16 cellular contexts compared by ENCODE assay signal in the genomic region with DNA sequence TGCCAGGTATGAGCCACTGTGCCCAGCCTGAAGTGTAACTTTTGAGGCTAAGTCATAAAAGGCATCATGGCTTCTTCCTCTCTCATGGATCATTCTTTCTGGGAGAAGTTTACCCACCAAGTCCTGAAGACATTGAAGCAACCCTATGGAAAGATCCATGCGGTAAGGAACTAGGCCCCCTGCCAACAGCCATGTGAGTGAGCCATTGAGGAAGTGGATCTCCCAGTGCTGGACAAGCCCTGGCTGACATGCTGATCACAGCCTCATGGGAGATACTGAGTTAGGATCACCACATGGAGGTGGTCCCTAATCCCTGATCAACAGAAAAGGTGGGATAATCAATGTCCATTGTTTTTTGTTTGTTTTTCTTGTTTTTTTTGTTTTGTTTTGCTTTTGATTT. TPM values are rescaled to one million over a fixed set of nuclear protein-coding genes. Genes with fewer than 3 reads are reported as not detected.
"Had no signal": no experiment of that assay in that cellular context is flagged by ENCODE, and none has a peak within 500 bp of the region (broad histone marks: within the 10 kb centered on the region; RNA-seq: fewer than 3 reads in every experiment).

No MANE protein-coding gene starts in this region.

- H3K9ac ChIP-seq: neural progenitor cell had no signal

- H3K4me3 ChIP-seq: esophagus squamous epithelium, lung, neural progenitor cell had no signal

- H3K27me3 ChIP-seq: esophagus squamous epithelium, foreskin keratinocyte had no signal

- H3K36me3 ChIP-seq: esophagus squamous epithelium, neural progenitor cell had no signal

- FAIRE-seq: endothelial cell of umbilical vein, urothelium cell line had no signal

- ATAC-seq: activated T-helper 17 cell treated with anti-CD3 and anti-CD28 coated beads, Interleukin-2, amount 50 U/mL, for 72 hours; foreskin keratinocyte; sciatic nerve; stimulated activated naive CD8-positive, alpha-beta T cell treated with anti-CD3 and anti-CD28 coated beads, Interleukin-15, amount 100 ng/mL, for 72 hours had no signal

- H2AFZ ChIP-seq: neural progenitor cell had no signal

- H3K9me3 ChIP-seq: esophagus squamous epithelium had no signal

- DNase-seq: activated CD4-positive, alpha-beta T cell treated with anti-CD3 and anti-CD28 coated beads for 1 hour; activated CD4-positive, alpha-beta T cell treated with anti-CD3 and anti-CD28 coated beads, Interleukin-2, amount 50 U/mL, for 48 hours; activated naive CD4-positive, alpha-beta T cell treated with Interleukin-2 at 50 U/mL for 16 hours; cerebellar nuclear complex; effector CD8-positive, alpha-beta T cell; esophagus squamous epithelium; foreskin keratinocyte; glutamatergic neuron; stimulated activated naive CD8-positive, alpha-beta T cell treated with anti-CD3 and anti-CD28 coated beads, Interleukin-15, amount 100 ng/mL, for 72 hours had no signal

- H3K27ac ChIP-seq: esophagus squamous epithelium, foreskin keratinocyte, neural progenitor cell had no signal

- H3K4me2 ChIP-seq: neural progenitor cell had no signal

RNA-seq across cellular contexts. Expression of a gene that starts 12.7 kb away (rescaled TPM):
- total RNA-seq: aorta had no signal
- polyA plus RNA-seq: endothelial cell of umbilical vein had no signal
